Comparison of ENCODE assay signal across 8 cellular contexts in the genomic region with DNA sequence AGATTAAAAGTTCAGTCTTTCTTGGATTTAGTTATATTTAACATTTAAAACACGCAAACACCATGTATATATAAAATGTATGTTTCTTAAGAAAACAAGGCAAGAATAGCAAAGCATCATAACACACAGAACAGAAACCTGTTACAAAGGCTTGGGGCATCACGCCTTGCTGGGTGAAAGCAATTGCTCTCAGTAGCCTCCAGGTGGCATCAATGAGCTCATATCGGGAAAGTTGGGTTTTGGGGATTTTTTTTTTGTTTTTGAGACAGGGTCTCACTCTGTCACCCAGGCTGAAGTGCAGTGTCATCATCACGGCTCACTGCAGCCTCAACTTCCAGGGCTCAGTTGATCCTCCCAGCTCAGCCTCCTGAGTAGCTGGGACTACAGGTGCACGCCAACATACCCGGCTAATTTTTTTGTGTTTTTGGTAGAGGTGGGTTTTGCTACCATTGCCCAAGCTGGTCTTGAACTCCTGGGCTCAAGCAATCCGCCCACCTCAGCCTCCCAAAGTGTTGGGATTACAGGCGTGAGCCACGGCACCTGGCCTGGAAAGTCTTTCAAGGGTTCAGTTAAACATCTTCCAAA. TPM values are rescaled to one million over a fixed set of nuclear protein-coding genes. Genes with fewer than 3 reads are reported as not detected.
DNase-seq lines count a peak whose midpoint lies in the region; ATAC-seq, FAIRE-seq and TF ChIP-seq lines count a peak whose summit lies in the region.

No MANE protein-coding gene starts in this region.

- ATAC-seq in PC-3 = no peak

- WGBS in liver = 60% methylated on average over 9 of the region's 9 CpGs

- intact Hi-C loops in PC-3 (cut with micrococcal nuclease) = loop anchor here (2.0 kb wide), 1 partner anchor 213 kb away; no protein-coding TSS in a partner anchor

- no peaks in the 10 kb centered on the region for H3K9me2 ChIP-seq in PC-3 (replicated peaks; ENCODE audit: low read length)

- H3F3A ChIP-seq in PC-3 (ENCODE audit: low read length, unreplicated experiment) = no peaks in the 10 kb centered on the region

- peaks cover 32% of the 10 kb centered on the region for H3K36me3 ChIP-seq in CD8-positive, alpha-beta memory T cell (ENCODE audit: insufficient read depth, low read length)
- H3K36me3 ChIP-seq in PC-3 (ENCODE audit: low read depth, low read length) (peaks cover 12% of the 10 kb centered on the region), bronchial epithelial cell (ENCODE audit: control insufficient read depth, insufficient read depth, low read length) (peaks cover 2% of the 10 kb centered on the region), liver (ENCODE audit: control insufficient read depth in 4 of 4, insufficient read depth in 3 of 4, low read depth in 1 of 4, low read length in 3 of 4) (peaks cover 2 to 25% (median 18%) of the 10 kb centered on the region in 4 donors)

- no peak overlapping the region for H3K4me2 ChIP-seq in PC-3 (ENCODE audit: low read length)

- peaks cover 13 to 64% (median 16%) of the 10 kb centered on the region in 3 donors for H3K36me3 Mint-ChIP-seq in CD8-positive, alpha-beta memory T cell
- peaks cover 21% of the 10 kb centered on the region for H3K36me3 Mint-ChIP-seq in type B pancreatic cell

- peak; percentile 65 for TF ChIP-seq CTCF in PC-3 (conservative IDR thresholded peaks at IDR 0.05; ENCODE audit: low read depth, low read length)
- peak; percentile 74 for TF ChIP-seq CTCF in bronchial epithelial cell (IDR thresholded peaks at IDR 0.05; ENCODE audit: insufficient read depth, low read length, severe bottlenecking)
- peak; percentile 73 for TF ChIP-seq CTCF in liver (IDR thresholded peaks at IDR 0.05; ENCODE audit: low read depth, low read length, missing input control)
- TF ChIP-seq CTCF in type B pancreatic cell (conservative IDR thresholded peaks at IDR 0.05) = peak; percentile 86

- no peaks in the 10 kb centered on the region for H3K27me3 ChIP-seq in CD8-positive, alpha-beta memory T cell (ENCODE audit: insufficient read depth, low read length, poor library complexity, severe bottlenecking)
- no peaks in the 10 kb centered on the region for H3K27me3 ChIP-seq in PC-3 (ENCODE audit: low read length)
- no peaks in the 10 kb centered on the region for H3K27me3 ChIP-seq in bronchial epithelial cell (ENCODE audit: control insufficient read depth, insufficient read depth, low read length)
- H3K27me3 ChIP-seq in liver (ENCODE audit: control insufficient read depth in 4 of 4, insufficient read depth in 4 of 4, low read length in 3 of 4) = no peaks in the 10 kb centered on the region

- H2AFZ ChIP-seq in PC-3 (ENCODE audit: low read length) = no peak overlapping the region

- H3K4me1 ChIP-seq in CD8-positive, alpha-beta memory T cell (ENCODE audit: insufficient read depth, low read length) = no peaks in the 10 kb centered on the region
- H3K4me1 ChIP-seq in PC-3 (ENCODE audit: insufficient read depth, low read length) (no peaks in the 10 kb centered on the region; the same call in 1 of the 2 replicates), liver (ENCODE audit: control insufficient read depth in 4 of 4, insufficient read depth in 4 of 4, low read length in 3 of 4) (no peaks in the 10 kb centered on the region)

- H3K79me2 ChIP-seq in PC-3 (ENCODE audit: low read length) = no peaks in the 10 kb centered on the region

- H3K27me3 Mint-ChIP-seq in CD8-positive, alpha-beta memory T cell = no peaks in the 10 kb centered on the region
- H3K27me3 Mint-ChIP-seq in type B pancreatic cell = no peaks in the 10 kb centered on the region

- H3K9ac ChIP-seq in PC-3 (ENCODE audit: low read length) = no peak overlapping the region
- no peak overlapping the region for H3K9ac ChIP-seq in liver (ENCODE audit: low read depth in 1 of 2, low read length in 2 of 2)

- CTCF ChIA-PET in CD8-positive, alpha-beta memory T cell (lab: Charles Lee) = interaction anchor here (0.8 to 1.8 kb wide), 19 partner anchors 9 to 231 kb away, joined by 3 to 8 read pairs (median 3); no protein-coding TSS in a partner anchor
- CTCF ChIA-PET in PC-3 (lab: Charles Lee) = interaction anchor here (0.6 to 1.1 kb wide), 7 partner anchors 31 to 1031 kb away, joined by 3 to 6 read pairs (median 4); no protein-coding TSS in a partner anchor

- no peak overlapping the region for H3K4me3 Mint-ChIP-seq in CD8-positive, alpha-beta memory T cell
- H3K4me3 Mint-ChIP-seq in type B pancreatic cell = no peak overlapping the region

- H3K4me1 Mint-ChIP-seq in CD8-positive, alpha-beta memory T cell = peaks cover 0 to 4% (median 0%) of the 10 kb centered on the region in 3 donors
- H3K4me1 Mint-ChIP-seq in type B pancreatic cell (ENCODE audit: unreplicated experiment) = no peaks in the 10 kb centered on the region

- TF ChIP-seq RAD21 in liver (IDR thresholded peaks at IDR 0.05) = peak; percentile 63 to 76

- peak in 3 of 5 donors; percentile 12 to 41 (median 15) for DNase-seq in CD8-positive, alpha-beta memory T cell
- DNase-seq in H54 (ENCODE audit: insufficient read length, low spot score) = peak; percentile 39
- peak; percentile 39 for DNase-seq in PC-3
- DNase-seq in bronchial epithelial cell (ENCODE audit: low read depth) = peak; percentile 21
- DNase-seq in type B pancreatic cell (ENCODE audit: extremely low spot score, unreplicated experiment) = no peak
- DNase-seq in COR-L47 (lab: John Stamatoyannopoulos, UW) = no peak
- DNase-seq in activated CD8-positive, alpha-beta memory T cell treated with anti-CD3 and anti-CD28 coated beads, Interleukin-2, amount 50 U/mL, for 48 hours = no peak

- H3K9me3 ChIP-seq in CD8-positive, alpha-beta memory T cell (ENCODE audit: low read length) = no peaks in the 10 kb centered on the region
- H3K9me3 ChIP-seq in PC-3 (ENCODE audit: low read length) (no peaks in the 10 kb centered on the region), liver (ENCODE audit: control insufficient read depth in 4 of 4, low read length in 3 of 4) (no peaks in the 10 kb centered on the region)

- FAIRE-seq in H54 (lab: Jason Lieb, UNC) (no peak), bronchial epithelial cell (lab: Jason Lieb, UNC) (no peak)

- H3K27ac ChIP-seq in CD8-positive, alpha-beta memory T cell (ENCODE audit: low read depth, low read length) = no peak overlapping the region
- H3K27ac ChIP-seq in PC-3 (ENCODE audit: low read length) (no peak overlapping the region), liver (ENCODE audit: low read depth in 1 of 2, low read length in 2 of 2) (no peak overlapping the region)

- no peaks in the 10 kb centered on the region for H4K20me1 ChIP-seq in PC-3 (ENCODE audit: low read length)

- no peak overlapping the region for H3K4me3 ChIP-seq in CD8-positive, alpha-beta memory T cell (ENCODE audit: low read length)
- H3K4me3 ChIP-seq in PC-3 (ENCODE audit: low read length) (no peak overlapping the region), bronchial epithelial cell (ENCODE audit: low read depth, low read length) (no peak overlapping the region), liver (ENCODE audit: low read depth in 1 of 3, low read length in 3 of 3) (no peak overlapping the region)

- H3K9me3 Mint-ChIP-seq in CD8-positive, alpha-beta memory T cell = no peaks in the 10 kb centered on the region
- H3K9me3 Mint-ChIP-seq in type B pancreatic cell = no peaks in the 10 kb centered on the region

- BruUV-seq in PC-3 (replicated peaks; lab: Mats Ljungman, UMichigan) = no TSS peak

- no peak overlapping the region for H3K27ac Mint-ChIP-seq in CD8-positive, alpha-beta memory T cell
- H3K27ac Mint-ChIP-seq in type B pancreatic cell = no peak overlapping the region

- no peak for TF ChIP-seq POLR2A in H54 (IDR thresholded peaks at IDR 0.05; ENCODE audit: low read depth, low read length)

- POLR2A ChIA-PET in CD8-positive, alpha-beta memory T cell (lab: Charles Lee) = interaction anchor here (0.6 kb wide), 1 partner anchor 79 kb away, joined by 3 read pairs; no protein-coding TSS in a partner anchor
- POLR2A ChIA-PET in PC-3 (lab: Charles Lee; ENCODE audit: unreplicated experiment) = interaction anchor here (0.6 kb wide), 1 partner anchor 1910 kb away, joined by 3 read pairs; no protein-coding TSS in a partner anchor

TF ChIP-seq in liver, 16 proteins besides CTCF, POLR2A, EP300 and RAD21 (continues in another document):
- no peak for TF ChIP-seq HNF4A (conservative IDR thresholded peaks at IDR 0.05)
- no peak for TF ChIP-seq TAF1 (conservative IDR thresholded peaks at IDR 0.05)
- no peak for TF ChIP-seq ZBTB33 (IDR thresholded peaks at IDR 0.05)
- TF ChIP-seq HNF4G (IDR thresholded peaks at IDR 0.05) = no peak
- TF ChIP-seq RXRA (IDR thresholded peaks at IDR 0.05) = no peak
- no peak for TF ChIP-seq JUND (IDR thresholded peaks at IDR 0.05)
- no peak for TF ChIP-seq YY1 (IDR thresholded peaks at IDR 0.05)
- no peak for TF ChIP-seq FOXA1 (IDR thresholded peaks at IDR 0.05)

RNA-seq across cellular contexts. Expression of gene CYB5D2, which starts 56.9 kb away (rescaled TPM):
- total RNA-seq in CD8-positive, alpha-beta memory T cell = 10 to 100 TPM; 12.6 to 14.2 TPM
- polyA plus RNA-seq in CD8-positive, alpha-beta memory T cell = 12.9 TPM
- total RNA-seq in PC-3 (2014; rRNA removed) = 17.5 and 20.7 TPM in 2 replicates
- 12.9 and 13.3 TPM in 2 replicates for total RNA-seq in bronchial epithelial cell
- 10 to 100 TPM; 19.7 to 25.3 TPM for total RNA-seq in liver
- 10 to 100 TPM; 13.9 to 20.9 TPM for polyA plus RNA-seq in liver
- 12.3 and 15.0 TPM in 2 replicates for total RNA-seq in type B pancreatic cell (ENCODE audit: low replicate concordance)

RNA-seq across cellular contexts. Expression of gene ZZEF1, which starts 57.1 kb away (rescaled TPM):
- 10 to 100 TPM; 39.6 to 41.2 TPM for total RNA-seq in CD8-positive, alpha-beta memory T cell
- 8.2 TPM for polyA plus RNA-seq in CD8-positive, alpha-beta memory T cell
- total RNA-seq in PC-3 (2014; rRNA removed) (19.7 and 22.7 TPM in 2 replicates), bronchial epithelial cell (17.1 and 19.7 TPM in 2 replicates), liver (10 to 100 TPM; 20.9 to 45.9 TPM), type B pancreatic cell (ENCODE audit: low replicate concordance) (34.9 and 35.0 TPM in 2 replicates)
- polyA plus RNA-seq in liver = 1 to 10 TPM; 3.5 to 7.0 TPM

Comparison
In these comparisons a context has a peak if more than half of its experiments do, and no peak if none do; other contexts are left out.
1. DNase-seq: peak in CD8-positive, alpha-beta memory T cell (3 of 5), H54 (single experiment), PC-3 (single experiment) and bronchial epithelial cell (single experiment); none in type B pancreatic cell (single experiment), COR-L47 (single experiment) and activated CD8-positive, alpha-beta memory T cell treated with anti-CD3 and anti-CD28 coated beads, Interleukin-2, amount 50 U/mL, for 48 hours (single experiment).
2. Peak in every context shown above with its lines, with median percentiles within 50 percentile points of each other: CTCF ChIP-seq.